In the genomic region with DNA sequence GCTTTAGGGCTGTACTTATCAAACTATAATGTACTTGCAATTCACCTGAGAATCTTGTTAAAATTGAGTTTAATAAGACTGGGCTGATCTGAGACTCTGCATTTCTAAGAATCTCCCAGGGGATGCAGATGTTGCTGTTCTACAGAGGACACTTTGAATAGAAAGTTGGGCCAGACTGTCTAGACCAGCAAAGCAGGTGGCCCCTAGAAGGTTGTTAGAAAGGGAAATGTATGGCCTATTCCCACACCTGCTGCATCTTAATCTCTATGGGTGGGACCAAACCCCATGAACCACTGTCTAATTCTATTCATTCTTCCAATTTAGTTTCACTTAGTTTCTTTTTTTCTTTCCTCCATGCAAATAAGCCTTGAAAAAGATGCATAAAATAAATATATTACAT, we compare ENCODE assay signal across 27 cellular contexts.
"Had no signal": no experiment of that assay in that cellular context is flagged by ENCODE, and none has a peak within 500 bp of the region (broad histone marks: within the 10 kb centered on the region; RNA-seq: fewer than 3 reads in every experiment).

No MANE protein-coding gene starts in this region.

- H3K27me3 Mint-ChIP-seq: progenitor cell of endocrine pancreas; stimulated activated naive B cell treated with anti-CD40 and anti-IgM and Interleukin-4, amounts not matched to agents 10 μg/mL and 1 μg/mL and 100 μg/mL, for 72 hours; stimulated activated naive CD8-positive, alpha-beta T cell treated with anti-CD3 and anti-CD28 coated beads, Interleukin-15, Interleukin-2, amounts not matched to agents 100 ng/mL and 50 ng/mL, for 24 hours had no signal

- H3K27ac ChIP-seq: neural progenitor cell, ovary, parathyroid adenoma, psoas muscle, right lobe of liver, sigmoid colon, stomach, thoracic aorta, thyroid gland, tibial nerve, upper lobe of left lung, vagina had no signal

- H3K36me3 ChIP-seq: neural progenitor cell, ovary, right lobe of liver, sigmoid colon, stomach, thoracic aorta, thyroid gland, tibial nerve, upper lobe of left lung, vagina had no signal

- H3K27me3 ChIP-seq: neural progenitor cell, ovary, right lobe of liver, sigmoid colon, stomach, thyroid gland, tibial nerve, upper lobe of left lung, vagina had no signal

- H3K9me3 Mint-ChIP-seq: nephron; neural progenitor cell; stimulated activated naive B cell treated with anti-CD40 and anti-IgM and Interleukin-4, amounts not matched to agents 10 μg/mL and 1 μg/mL and 100 μg/mL, for 72 hours; stimulated activated naive CD8-positive, alpha-beta T cell treated with anti-CD3 and anti-CD28 coated beads, Interleukin-15, Interleukin-2, amounts not matched to agents 100 ng/mL and 50 ng/mL, for 24 hours had no signal

- H3K4me1 ChIP-seq: neural progenitor cell, parathyroid adenoma, psoas muscle, right lobe of liver, sigmoid colon, stomach, thyroid gland, tibial nerve, upper lobe of left lung, vagina had no signal

- H3K27ac Mint-ChIP-seq: nephron; neural progenitor cell; progenitor cell of endocrine pancreas; stimulated activated effector memory CD8-positive, alpha-beta T cell treated with anti-CD3 and anti-CD28 coated beads, Interleukin-12 subunit alpha, Interleukin-12 subunit beta, amount 100 ng/mL, for 72 hours; stimulated activated naive B cell treated with anti-CD40 and anti-IgM and Interleukin-4, amounts not matched to agents 10 μg/mL and 1 μg/mL and 100 μg/mL, for 72 hours; stimulated activated naive CD8-positive, alpha-beta T cell treated with anti-CD3 and anti-CD28 coated beads, Interleukin-15, Interleukin-2, amounts not matched to agents 100 ng/mL and 50 ng/mL, for 24 hours had no signal

- DNase-seq: occipital lobe; ovary; posterior cingulate gyrus; psoas muscle; right cardiac atrium; right lobe of liver; sigmoid colon; small intestine; stimulated activated CD4-positive, alpha-beta T cell treated with anti-CD3 and anti-CD28 coated beads, Interleukin-15, amount 100 ng/mL, for 24 hours; stimulated activated CD4-positive, alpha-beta T cell treated with anti-CD3 and anti-CD28 coated beads, Interleukin-2, amount 100 ng/mL, for 24 hours; stimulated activated CD4-positive, alpha-beta T cell treated with anti-CD3 and anti-CD28 coated beads, Interleukin-2, amount 100 ng/mL, for 48 hours; stimulated activated CD4-positive, alpha-beta T cell treated with anti-CD3 and anti-CD28 coated beads, Interleukin-4, amount 100 ng/mL, for 24 hours; stimulated activated naive B cell treated with anti-CD40 and anti-IgM and Interleukin-4, amounts not matched to agents 10 μg/mL and 1 μg/mL and 100 μg/mL, for 72 hours; stimulated activated naive CD4-positive, alpha-beta T cell treated with Interleukin-2 at 50 U/mL for 16 hours; stomach; thyroid gland; trophoblast cell; upper lobe of left lung had no signal

- H3K4me3 ChIP-seq: neural progenitor cell, ovary, psoas muscle, right lobe of liver, sigmoid colon, stomach, thoracic aorta, thyroid gland, tibial nerve, upper lobe of left lung, vagina had no signal

- H3K4me1 Mint-ChIP-seq: nephron; neural progenitor cell; stimulated activated effector memory CD8-positive, alpha-beta T cell treated with anti-CD3 and anti-CD28 coated beads, Interleukin-12 subunit alpha, Interleukin-12 subunit beta, amount 100 ng/mL, for 72 hours; stimulated activated naive B cell treated with anti-CD40 and anti-IgM and Interleukin-4, amounts not matched to agents 10 μg/mL and 1 μg/mL and 100 μg/mL, for 72 hours had no signal

- H3K4me3 Mint-ChIP-seq: nephron; neural progenitor cell; stimulated activated effector memory CD8-positive, alpha-beta T cell treated with anti-CD3 and anti-CD28 coated beads, Interleukin-12 subunit alpha, Interleukin-12 subunit beta, amount 100 ng/mL, for 72 hours; stimulated activated naive B cell treated with anti-CD40 and anti-IgM and Interleukin-4, amounts not matched to agents 10 μg/mL and 1 μg/mL and 100 μg/mL, for 72 hours; stimulated activated naive CD8-positive, alpha-beta T cell treated with anti-CD3 and anti-CD28 coated beads, Interleukin-15, Interleukin-2, amounts not matched to agents 100 ng/mL and 50 ng/mL, for 24 hours had no signal

- H3K36me3 Mint-ChIP-seq: neural progenitor cell; stimulated activated effector memory CD8-positive, alpha-beta T cell treated with anti-CD3 and anti-CD28 coated beads, Interleukin-12 subunit alpha, Interleukin-12 subunit beta, amount 100 ng/mL, for 72 hours; stimulated activated naive B cell treated with anti-CD40 and anti-IgM and Interleukin-4, amounts not matched to agents 10 μg/mL and 1 μg/mL and 100 μg/mL, for 72 hours had no signal

- H3K9me3 ChIP-seq: ovary, psoas muscle, right lobe of liver, sigmoid colon, stomach, thoracic aorta, thyroid gland, tibial nerve, upper lobe of left lung, vagina had no signal
